In the genomic region with DNA sequence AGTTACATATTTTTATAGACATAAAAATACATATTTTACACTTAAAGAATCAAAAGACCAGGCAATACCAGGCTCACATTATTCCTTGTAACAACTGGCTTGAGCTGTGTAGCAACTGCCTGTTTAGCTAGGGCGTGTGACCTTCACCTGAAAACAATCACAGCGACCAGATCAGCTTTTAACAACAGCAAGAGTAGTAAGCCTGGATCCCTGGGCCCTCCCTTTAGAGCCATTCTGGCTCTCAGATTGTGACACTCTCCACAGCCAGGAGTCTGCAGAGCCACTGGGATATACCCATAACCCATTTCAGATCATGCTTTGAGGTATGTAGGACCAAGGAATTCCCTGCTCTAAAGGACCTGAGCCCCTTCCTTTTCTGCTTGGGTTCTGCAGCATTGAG, we compare ENCODE assay signal across 29 cellular contexts. TPM values are rescaled to one million over a fixed set of nuclear protein-coding genes. Genes with fewer than 3 reads are reported as not detected.
"Had no signal": no experiment of that assay in that cellular context is flagged by ENCODE, and none has a peak within 500 bp of the region (broad histone marks: within the 10 kb centered on the region; RNA-seq: fewer than 3 reads in every experiment).

No MANE protein-coding gene starts in this region.

- H3K9me3 ChIP-seq: Peyer's patch, SJCRH30, SK-N-SH had no signal

- H3K4me3 Mint-ChIP-seq: activated CD8-positive, alpha-beta T cell treated with anti-CD3 and anti-CD28 coated beads for 36 hours; activated naive CD4-positive, alpha-beta T cell treated with anti-CD3 and anti-CD28 coated beads, Interleukin-2, amount 10 ng/mL, durations not matched to agents 7 days and 5 days; activated naive CD8-positive, alpha-beta T cell treated with anti-CD3 and anti-CD28 coated beads for 36 hours; activated T-cell treated with anti-CD3 and anti-CD28 coated beads, Interleukin-2, amount 50 U/mL, for 72 hours had no signal

- H3K9me2 ChIP-seq: SK-N-SH had no signal

- H3K4me1 Mint-ChIP-seq: activated naive CD8-positive, alpha-beta T cell treated with anti-CD3 and anti-CD28 coated beads for 36 hours had no signal

- H3K27me3 ChIP-seq: breast epithelium, Peyer's patch, SJCRH30 had no signal

- H3K4me3 ChIP-seq: breast epithelium, Peyer's patch, SJCRH30 had no signal

- H3K27ac ChIP-seq: breast epithelium, Peyer's patch, RWPE1, SJCRH30, VCaP had no signal

- H3K4me2 ChIP-seq: SK-N-SH had no signal

- H3K9ac ChIP-seq: SK-N-SH had no signal

- H3K4me1 ChIP-seq: breast epithelium, Peyer's patch, SJCRH30 had no signal

- H3K27me3 Mint-ChIP-seq: activated CD8-positive, alpha-beta T cell treated with anti-CD3 and anti-CD28 coated beads for 36 hours; activated naive CD4-positive, alpha-beta T cell treated with anti-CD3 and anti-CD28 coated beads, Interleukin-2, amount 10 ng/mL, durations not matched to agents 7 days and 5 days; activated naive CD8-positive, alpha-beta T cell treated with anti-CD3 and anti-CD28 coated beads for 36 hours had no signal

- ATAC-seq: activated CD4-positive, CD25-positive, alpha-beta regulatory T cell treated with anti-CD3 and anti-CD28 coated beads, Interleukin-2, amount 50 U/mL, for 24 hours; activated CD8-positive, alpha-beta T cell treated with anti-CD3 and anti-CD28 coated beads for 36 hours; activated T-cell treated with anti-CD3 and anti-CD28 coated beads, Interleukin-2, amount 50 U/mL, for 72 hours had no signal

- DNase-seq: activated CD4-positive, alpha-beta T cell treated with anti-CD3 and anti-CD28 coated beads for 4 hours; activated CD8-positive, alpha-beta memory T cell treated with anti-CD3 and anti-CD28 coated beads, Interleukin-2, amount 50 U/mL, for 4 hours; activated CD8-positive, alpha-beta T cell treated with anti-CD3 and anti-CD28 coated beads for 36 hours; activated gamma-delta T cell treated with Interleukin-2 at 50 U/mL for 16 hours; activated naive CD4-positive, alpha-beta T cell treated with anti-CD3 and anti-CD28 coated beads, Interleukin-2, amount 10 ng/mL, durations not matched to agents 7 days and 5 days; activated naive CD8-positive, alpha-beta T cell treated with anti-CD3 and anti-CD28 coated beads for 36 hours; activated T-cell treated with anti-CD3 and anti-CD28 coated beads, Interleukin-2, amount 50 U/mL, for 72 hours; anterior cingulate cortex; caudate nucleus; Kasumi-1; NCI-H1105 treated with DMSO at 0.1 percent for 48 hours; NCI-H1436 treated with DMSO at 0.1 percent for 48 hours; NCI-H187; NCI-H2171; NCI-H2227 treated with DMSO at 0.1 percent for 48 hours; NCI-H446 treated with DMSO at 0.1 percent for 48 hours; NCI-H524 treated with DMSO at 0.1 percent for 48 hours; NCI-H774; NK-92 treated with Interleukin-12 subunit alpha and Interleukin-12 subunit beta, amount 100 ng/mL, for 24 hours; Peyer's patch; Right ventricle myocardium superior; SJCRH30; SK-N-SH; T-helper 1 cell had no signal

- H3K36me3 ChIP-seq: SJCRH30 had no signal

- H3K27ac Mint-ChIP-seq: activated CD8-positive, alpha-beta T cell treated with anti-CD3 and anti-CD28 coated beads for 36 hours; activated naive CD4-positive, alpha-beta T cell treated with anti-CD3 and anti-CD28 coated beads, Interleukin-2, amount 10 ng/mL, durations not matched to agents 7 days and 5 days; activated naive CD8-positive, alpha-beta T cell treated with anti-CD3 and anti-CD28 coated beads for 36 hours; activated T-cell treated with anti-CD3 and anti-CD28 coated beads, Interleukin-2, amount 50 U/mL, for 72 hours; activated T-helper 2 cell treated with anti-CD3 and anti-CD28 coated beads, Interferon-gamma antibody, Interleukin-2, Interleukin-4, amounts not matched to agents 10 μg/mL and 5 μg/mL and 100 μg/mL, durations not matched to agents 14 hours and 24 hours and 36 hours had no signal

RNA-seq across cellular contexts. Expression of a gene that starts 29.4 kb away (rescaled TPM):
- total RNA-seq: Right ventricle myocardium superior had no signal
